In the genomic region with DNA sequence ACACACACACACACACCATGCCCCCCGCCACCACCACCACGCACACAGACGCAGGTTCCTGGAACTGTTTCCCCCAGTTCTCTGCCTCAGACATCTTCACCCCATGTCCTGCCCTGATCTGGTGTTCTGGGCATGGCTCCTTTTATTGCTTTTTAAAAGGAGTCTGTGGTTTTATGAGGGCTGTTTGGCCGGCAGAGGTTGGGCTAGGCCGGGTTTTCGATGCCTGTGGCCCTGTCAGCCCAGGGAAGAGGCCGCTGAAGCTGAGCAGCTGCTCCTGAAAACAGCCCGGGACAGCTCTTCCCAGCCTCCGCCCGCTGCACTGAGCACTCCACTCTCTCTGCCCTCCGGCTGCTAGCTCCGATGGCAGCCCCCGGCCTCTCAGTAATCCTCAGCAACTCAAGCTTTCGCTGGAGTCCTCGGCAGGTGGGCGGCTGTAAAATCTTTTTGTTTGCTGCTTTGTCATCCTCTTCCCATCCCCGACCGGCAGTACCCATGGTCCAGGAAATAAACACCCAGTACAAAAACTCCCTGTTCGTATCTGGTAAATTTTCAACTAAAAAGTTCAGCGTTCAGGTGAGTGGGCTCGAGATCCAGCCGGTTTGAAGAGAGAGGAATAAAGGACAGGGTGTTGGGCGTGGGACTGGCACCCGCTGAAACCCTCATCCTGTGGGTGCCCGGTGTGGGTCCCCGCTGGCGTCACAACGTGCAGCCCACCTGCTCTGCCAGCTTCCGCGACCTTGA, we compare ENCODE assay signal across 8 cellular contexts.
DNase-seq lines count a peak whose midpoint lies in the region; ATAC-seq and TF ChIP-seq lines count a peak whose summit lies in the region.

No MANE protein-coding gene starts in this region.

- in situ Hi-C loops in G401 (cut with HindIII; ENCODE audit: low sequenced_read_pairs), result no loop called here

- TF ChIP-seq POLR2A in esophagus squamous epithelium (IDR thresholded peaks at IDR 0.05), result no peak

- H3K9me3 Mint-ChIP-seq in natural killer cell, result no peaks in the 10 kb centered on the region

- H3K27me3 Mint-ChIP-seq in natural killer cell (ENCODE audit: low read depth in 2 of 2), result peaks cover 47 to 52% of the 10 kb centered on the region in 2 donors

- no peaks in the 10 kb centered on the region for H3K9me3 ChIP-seq in esophagus squamous epithelium

- H3K4me3 Mint-ChIP-seq in natural killer cell, result peak overlapping the region; percentile 43

- H3K4me1 ChIP-seq in esophagus squamous epithelium, result peaks cover 0 to 33% (median 4%) of the 10 kb centered on the region in 3 donors

- peak overlapping the region in 3 of 4 donors; percentile 64 to 83 (median 75) for H3K27ac ChIP-seq in esophagus squamous epithelium

- 52 to 75% methylated on average over 16 to 24 of the region's 30 CpGs for WGBS in esophagus squamous epithelium, 2 donors

- TF ChIP-seq CTCF in esophagus squamous epithelium (IDR thresholded peaks at IDR 0.05), result no peak
- no peak for TF ChIP-seq CTCF in natural killer cell (IDR thresholded peaks at IDR 0.05)

- no peak overlapping the region for H3K27ac Mint-ChIP-seq in natural killer cell

- intact Hi-C loops in esophagus squamous epithelium (cut with DNase I) (no loop called here), natural killer cell (cut with micrococcal nuclease) (no loop called here)

- peaks cover 0 to 53% (median 0%) of the 10 kb centered on the region in 4 donors for H3K27me3 ChIP-seq in esophagus squamous epithelium

- peaks cover 14% of the 10 kb centered on the region in 2 donors for H3K4me1 Mint-ChIP-seq in natural killer cell

- peak overlapping the region in 1 of 4 donors; percentile 10 for H3K4me3 ChIP-seq in esophagus squamous epithelium

- DNase-seq in AG20443 (ENCODE audit: low spot score) (peak; percentile 82), NCI-H510A treated with DMSO at 0.1 percent for 48 hours (lab: John Stamatoyannopoulos, UW) (peak; percentile 52), esophagus squamous epithelium (lab: John Stamatoyannopoulos, UW) (no peak), natural killer cell (no peak), G401 (ENCODE audit: low spot score) (no peak), HPDE6-E6E7 (ENCODE audit: extremely low spot score) (no peak)

- H3K36me3 ChIP-seq in esophagus squamous epithelium, result no peaks in the 10 kb centered on the region

- no peaks in the 10 kb centered on the region for H3K36me3 Mint-ChIP-seq in natural killer cell

- ATAC-seq in natural killer cell (peak in 1 of 3 donors; percentile 53), GM21528 (IDR thresholded peaks at IDR 0.05; ENCODE audit: low FRiP score, unreplicated experiment) (no peak), HG02642 (IDR thresholded peaks at IDR 0.05; ENCODE audit: poor library complexity, unreplicated experiment) (no peak)

Comparison
In these comparisons a context has a peak if more than half of its experiments do, and no peak if none do; other contexts are left out.
1. DNase-seq: peak in AG20443 (single experiment) and NCI-H510A treated with DMSO at 0.1 percent for 48 hours (single experiment); none in esophagus squamous epithelium (single experiment), natural killer cell (single experiment), G401 (single experiment) and HPDE6-E6E7 (single experiment).